Comparison of ENCODE assay signal across 9 cellular contexts in genomic region chr10:29535012-29535777, GRCh38.
DNase-seq lines count a peak whose midpoint lies in the region; ATAC-seq and TF ChIP-seq lines count a peak whose summit lies in the region.
"Had no signal": no experiment of that assay in that cellular context is flagged by ENCODE, and none has a peak within 500 bp of the region (broad histone marks: within the 10 kb centered on the region; RNA-seq: fewer than 3 reads in every experiment).

No MANE protein-coding gene starts in this region.

- H3K4me3 ChIP-seq in iPS DF 6.9 (ENCODE audit: low read length) (no peak overlapping the region), smooth muscle cell (peak overlapping the region; percentile 27)

- WGBS in iPS DF 6.9 (ENCODE audit: insufficient coverage, insufficient read length): no CpG with 5 or more reads among the region's 11 CpGs
- 4% methylated on average over 11 of the region's 11 CpGs for WGBS in smooth muscle cell (ENCODE audit: low lambda C conversion rate)

- H3K9me3 ChIP-seq in iPS DF 6.9 (ENCODE audit: control insufficient read depth, insufficient read depth, low read length) (no peaks in the 10 kb centered on the region), smooth muscle cell (replicated peaks; ENCODE audit: low read depth) (no peaks in the 10 kb centered on the region)

- no peak overlapping the region for H2AFZ ChIP-seq in smooth muscle cell (ENCODE audit: low read depth)

- peaks cover 8% of the 10 kb centered on the region for H3K79me2 ChIP-seq in smooth muscle cell (ENCODE audit: low read depth)

- ATAC-seq in Right ventricle myocardium inferior (peak; percentile 77), GM19463 (IDR thresholded peaks at IDR 0.05; ENCODE audit: unreplicated experiment) (no peak), HG03039 (IDR thresholded peaks at IDR 0.05; ENCODE audit: unreplicated experiment) (no peak)

- TF ChIP-seq CTCF in smooth muscle cell (IDR thresholded peaks at IDR 0.05; ENCODE audit: borderline replicate concordance, insufficient read depth, poor library complexity, severe bottlenecking): peak; percentile 77

- intact Hi-C loops in Right ventricle myocardium inferior (cut with DNase I) (loop anchor here (5.0 to 10.0 kb wide), 2 partner anchors 202 to 320 kb away; no protein-coding TSS in a partner anchor), cardiac septum (cut with DNase I) (loop anchor here (5.0 to 10.0 kb wide), 2 partner anchors 57 to 320 kb away; no protein-coding TSS in a partner anchor)

- peak overlapping the region; percentile 37 for H3K9ac ChIP-seq in smooth muscle cell (ENCODE audit: low read depth)

- H3K27me3 ChIP-seq in iPS DF 6.9 (ENCODE audit: control insufficient read depth, insufficient read depth, low read length) (no peaks in the 10 kb centered on the region), smooth muscle cell (ENCODE audit: low read depth) (no peaks in the 10 kb centered on the region)

- H3K36me3 ChIP-seq in iPS DF 6.9 (ENCODE audit: control insufficient read depth, insufficient read depth, low read length) (no peaks in the 10 kb centered on the region), smooth muscle cell (ENCODE audit: low read depth) (no peaks in the 10 kb centered on the region)

- peaks cover 13% of the 10 kb centered on the region for H3F3A ChIP-seq in smooth muscle cell (ENCODE audit: low read depth)

- peaks cover 93% of the 10 kb centered on the region for H4K20me1 ChIP-seq in smooth muscle cell (ENCODE audit: low read depth)

- H3K27ac ChIP-seq in iPS DF 6.9 (ENCODE audit: low read length): no peak overlapping the region
- peak overlapping the region; percentile 81 for H3K27ac ChIP-seq in smooth muscle cell (ENCODE audit: low read depth)

- H3K4me1 ChIP-seq in iPS DF 6.9 (ENCODE audit: control insufficient read depth, insufficient read depth, low read length) (peaks cover 7% of the 10 kb centered on the region), smooth muscle cell (ENCODE audit: low read depth) (peaks cover 18% of the 10 kb centered on the region)

- peak overlapping the region; percentile 74 for H3K4me2 ChIP-seq in smooth muscle cell

- DNase-seq in Right ventricle myocardium inferior (ENCODE audit: missing footprints): no peak
- no peak for DNase-seq in cardiac septum (ENCODE audit: low spot score)
- peak in 39 of 58 donors; percentile 9 to 81 (median 41) for DNase-seq in anterior cingulate cortex (lab: John Stamatoyannopoulos, UW)
- peak; percentile 33 for DNase-seq in iPS DF 6.9 (ENCODE audit: low read depth, low spot score)
- DNase-seq in smooth muscle cell (lab: John Stamatoyannopoulos, UW; ENCODE audit: unreplicated experiment): peak; percentile 21
- no peak for DNase-seq in SHP77 (lab: John Stamatoyannopoulos, UW)
- DNase-seq: activated naive CD8-positive, alpha-beta T cell treated with anti-CD3 and anti-CD28 coated beads, Interleukin-2, amount 10 ng/mL, durations not matched to agents 7 days and 5 days had no signal

Comparison
In these comparisons a context has a peak if more than half of its experiments do, and no peak if none do; other contexts are left out.
1. DNase-seq: peak in anterior cingulate cortex (39 of 58), iPS DF 6.9 (single experiment) and smooth muscle cell (single experiment); none in Right ventricle myocardium inferior (single experiment), cardiac septum (single experiment) and SHP77 (0 of 2).